Comparison of ENCODE assay signal across 8 cellular contexts in genomic region chr19:48444933-48445194, GRCh38. TPM values are rescaled to one million over a fixed set of nuclear protein-coding genes. Genes with fewer than 3 reads are reported as not detected.
A peak's percentile ranks its signal among the peaks of the same experiment; 100 is the strongest.
DNase-seq lines count a peak whose midpoint lies in the region; ATAC-seq and TF ChIP-seq lines count a peak whose summit lies in the region.

No MANE protein-coding gene starts in this region.

- H3K27ac ChIP-seq in BLaER1: peak overlapping the region; percentile 92; the same call in 1 of the 2 replicates
- H3K27ac ChIP-seq in caudate nucleus (ENCODE audit: low read depth, low read length): peak overlapping the region; percentile 96

- H3K9me3 Mint-ChIP-seq in IgD-negative memory B cell: no peaks in the 10 kb centered on the region
- no peaks in the 10 kb centered on the region for H3K9me3 Mint-ChIP-seq in natural killer cell

- peaks cover 30% of the 10 kb centered on the region for H3K36me3 ChIP-seq in BLaER1

- H3K27me3 Mint-ChIP-seq in IgD-negative memory B cell (peaks cover 12% of the 10 kb centered on the region), natural killer cell (ENCODE audit: low read depth in 2 of 2) (peaks cover 9 to 20% of the 10 kb centered on the region in 2 donors)

- ATAC-seq in natural killer cell (no peak), HG03097 (IDR thresholded peaks at IDR 0.05; ENCODE audit: low FRiP score, unreplicated experiment) (no peak)

- peak overlapping the region; percentile 94 to 100 (median 98) for H3K4me3 Mint-ChIP-seq in IgD-negative memory B cell
- H3K4me3 Mint-ChIP-seq in natural killer cell: peak overlapping the region; percentile 93

- H3K4me1 Mint-ChIP-seq in IgD-negative memory B cell (peaks cover 17 to 24% (median 22%) of the 10 kb centered on the region in 3 donors), natural killer cell (peaks cover 30 to 33% of the 10 kb centered on the region in 2 donors)

- DNase-seq in caudate nucleus (lab: John Stamatoyannopoulos, UW) (no peak), natural killer cell (no peak), NCI-H1436 (lab: John Stamatoyannopoulos, UW) (no peak), MV-4-11 (lab: John Stamatoyannopoulos, UW) (no peak), NCI-H774 (lab: John Stamatoyannopoulos, UW) (no peak)

- peak overlapping the region; percentile 90 for H3K4me2 ChIP-seq in BLaER1

- peak overlapping the region; percentile 93 for H3K9ac ChIP-seq in BLaER1

- TF ChIP-seq CTCF in natural killer cell (IDR thresholded peaks at IDR 0.05): no peak

- H4K20me1 ChIP-seq in BLaER1: no peaks in the 10 kb centered on the region

- peaks cover 38% of the 10 kb centered on the region for H3K27me3 ChIP-seq in BLaER1

- H3K27ac Mint-ChIP-seq in IgD-negative memory B cell (peak overlapping the region; percentile 78 to 100 (median 98)), natural killer cell (peak overlapping the region; percentile 95 to 96)

- no peaks in the 10 kb centered on the region for H3K36me3 Mint-ChIP-seq in IgD-negative memory B cell
- no peaks in the 10 kb centered on the region for H3K36me3 Mint-ChIP-seq in natural killer cell

- H3K9me3 ChIP-seq in BLaER1: peaks cover 5% of the 10 kb centered on the region; the same call in 1 of the 2 replicates

- peak overlapping the region; percentile 87 for H3K4me3 ChIP-seq in BLaER1

- H3K4me1 ChIP-seq in BLaER1: peaks cover 34% of the 10 kb centered on the region

- intact Hi-C loops in natural killer cell (cut with micrococcal nuclease): no loop called here

RNA-seq across cellular contexts. Expression of gene GRWD1, which starts 0.9 kb away (rescaled TPM):
- polyA plus RNA-seq in IgD-negative memory B cell: 40.3 TPM
- 10 to 100 TPM; 14.2 to 29.0 (median 16.7) TPM for total RNA-seq in natural killer cell

RNA-seq across cellular contexts. Expression of gene KCNJ14, which starts 10.5 kb away (rescaled TPM):
- 0.48 TPM for polyA plus RNA-seq in IgD-negative memory B cell
- total RNA-seq in natural killer cell: 1 to 10 TPM in 1 of 3 donors, under 1 TPM in 2; 0.77 to 1.2 (median 0.85) TPM

RNA-seq across cellular contexts. Expression of gene CYTH2, which starts 24.3 kb away (rescaled TPM):
- polyA plus RNA-seq in IgD-negative memory B cell: 31.8 TPM
- total RNA-seq in natural killer cell: 10 to 100 TPM; 38.5 to 44.1 (median 39.2) TPM

RNA-seq across cellular contexts. Expression of gene GRIN2D, which starts 51.4 kb away (rescaled TPM):
- polyA plus RNA-seq in IgD-negative memory B cell: not detected
- under 1 TPM; 0.05 to 0.28 (median 0.07) TPM for total RNA-seq in natural killer cell

RNA-seq across cellular contexts. Expression of gene KDELR1, which starts 53.5 kb away (rescaled TPM):
- polyA plus RNA-seq in IgD-negative memory B cell: 29.2 TPM
- total RNA-seq in natural killer cell: 10 to 100 TPM; 41.5 to 47.5 (median 46.0) TPM
